ENCODE assay signal across 8 cellular contexts in the genomic region with DNA sequence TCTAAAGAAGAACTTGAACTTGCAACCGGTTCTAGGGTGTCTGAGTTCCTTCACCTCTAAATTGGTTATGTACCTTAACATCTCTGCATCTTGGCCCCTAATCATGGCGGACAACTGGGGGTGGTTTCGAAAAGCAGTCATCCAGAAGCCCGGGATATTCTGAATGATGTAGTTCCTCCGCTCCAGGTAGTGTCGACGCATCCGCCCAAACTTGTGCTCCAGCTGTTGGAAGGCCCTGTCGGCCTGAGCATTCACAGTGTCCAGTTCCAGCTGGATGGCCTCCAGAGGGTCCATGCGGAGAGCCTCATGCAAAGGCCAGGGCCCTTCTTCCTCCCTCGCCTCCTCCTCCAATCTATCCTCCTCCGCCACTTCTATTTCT. TPM values are rescaled to one million over a fixed set of nuclear protein-coding genes. Genes with fewer than 3 reads are reported as not detected.
DNase-seq lines count a peak whose midpoint lies in the region; ATAC-seq and TF ChIP-seq lines count a peak whose summit lies in the region.

No MANE protein-coding gene starts in this region.

- H3K36me3 Mint-ChIP-seq in CD8-positive, alpha-beta memory T cell, result peaks cover 22 to 54% (median 27%) of the 10 kb centered on the region in 3 donors
- peaks cover 51% of the 10 kb centered on the region for H3K36me3 Mint-ChIP-seq in activated T-helper 2 cell treated with anti-CD3 and anti-CD28 coated beads, Interferon-gamma antibody, Interleukin-2, Interleukin-4, amounts not matched to agents 10 μg/mL and 5 μg/mL and 100 μg/mL, durations not matched to agents 14 hours and 24 hours and 36 hours (ENCODE audit: low read depth)

- no peaks in the 10 kb centered on the region for H3K27me3 Mint-ChIP-seq in CD8-positive, alpha-beta memory T cell
- H3K27me3 Mint-ChIP-seq in activated T-helper 2 cell treated with anti-CD3 and anti-CD28 coated beads, Interferon-gamma antibody, Interleukin-2, Interleukin-4, amounts not matched to agents 10 μg/mL and 5 μg/mL and 100 μg/mL, durations not matched to agents 14 hours and 24 hours and 36 hours (ENCODE audit: low read depth), result peaks cover 3% of the 10 kb centered on the region

- TF ChIP-seq CTCF in right atrium auricular region (IDR thresholded peaks at IDR 0.05) (no peak), gastrocnemius medialis (IDR thresholded peaks at IDR 0.05 in 4 of 5, conservative IDR thresholded peaks at IDR 0.05 in 1 of 5) (no peak)

- peak overlapping the region; percentile 90 for H3K4me3 ChIP-seq in CD8-positive, alpha-beta memory T cell (ENCODE audit: low read length)
- H3K4me3 ChIP-seq in right atrium auricular region, result peak overlapping the region; percentile 70 to 91
- H3K4me3 ChIP-seq in gastrocnemius medialis, result peak overlapping the region; percentile 69 to 99 (median 86)

- H3K9me3 ChIP-seq in CD8-positive, alpha-beta memory T cell (ENCODE audit: low read length), result no peaks in the 10 kb centered on the region
- H3K9me3 ChIP-seq in right atrium auricular region (no peaks in the 10 kb centered on the region), gastrocnemius medialis (no peaks in the 10 kb centered on the region)

- H3K27me3 ChIP-seq in CD8-positive, alpha-beta memory T cell (ENCODE audit: insufficient read depth, low read length, poor library complexity, severe bottlenecking), result no peaks in the 10 kb centered on the region
- H3K27me3 ChIP-seq in right atrium auricular region (no peaks in the 10 kb centered on the region), gastrocnemius medialis (no peaks in the 10 kb centered on the region)

- CTCF ChIA-PET in CD8-positive, alpha-beta memory T cell (lab: Charles Lee), result interaction anchor here (1.3 to 4.2 kb wide), 6 partner anchors 9 to 293 kb away, joined by 4 to 29 read pairs (median 5); a partner anchor contains a TSS

- H3K4me1 ChIP-seq in CD8-positive, alpha-beta memory T cell (ENCODE audit: insufficient read depth, low read length), result peaks cover 62% of the 10 kb centered on the region
- H3K4me1 ChIP-seq in right atrium auricular region (peaks cover 0 to 60% of the 10 kb centered on the region in 2 donors), gastrocnemius medialis (peaks cover 54 to 66% of the 10 kb centered on the region in 2 donors)

- peak; percentile 4 for ATAC-seq in HG03095 (IDR thresholded peaks at IDR 0.05; ENCODE audit: unreplicated experiment)
- peak; percentile 24 to 34 for ATAC-seq in gastrocnemius medialis
- no peak for ATAC-seq in GM18511 (IDR thresholded peaks at IDR 0.05; ENCODE audit: unreplicated experiment)

- peaks cover 52 to 71% (median 65%) of the 10 kb centered on the region in 3 donors for H3K4me1 Mint-ChIP-seq in CD8-positive, alpha-beta memory T cell
- H3K4me1 Mint-ChIP-seq in activated T-helper 2 cell treated with anti-CD3 and anti-CD28 coated beads, Interferon-gamma antibody, Interleukin-2, Interleukin-4, amounts not matched to agents 10 μg/mL and 5 μg/mL and 100 μg/mL, durations not matched to agents 14 hours and 24 hours and 36 hours (ENCODE audit: low read depth), result peaks cover 51% of the 10 kb centered on the region

- POLR2A ChIA-PET in CD8-positive, alpha-beta memory T cell (lab: Charles Lee), result interaction anchor here (0.7 to 3.5 kb wide), 10 partner anchors 9 to 402 kb away, joined by 3 to 39 read pairs (median 10); a partner anchor contains a TSS

- no peak for TF ChIP-seq POLR2A in gastrocnemius medialis (IDR thresholded peaks at IDR 0.05)

- in situ Hi-C loops in gastrocnemius medialis (cut with MboI; ENCODE audit: low sequenced_read_pairs in 4 of 4), result loop anchor here in 3 of 4 donors (10.0 to 25.0 kb wide), 2 partner anchors 256 to 258 kb away; a partner anchor contains a TSS

- peak overlapping the region; percentile 100 for H3K27ac ChIP-seq in CD8-positive, alpha-beta memory T cell (ENCODE audit: low read depth, low read length)
- H3K27ac ChIP-seq in right atrium auricular region, result peak overlapping the region; percentile 98 to 100
- H3K27ac ChIP-seq in gastrocnemius medialis, result peak overlapping the region; percentile 90 to 99 (median 96)

- intact Hi-C loops in activated T-helper 2 cell treated with anti-CD3 and anti-CD28 coated beads, Interferon-gamma antibody, Interleukin-2, Interleukin-4, amounts not matched to agents 10 μg/mL and 5 μg/mL and 100 μg/mL, durations not matched to agents 14 hours and 24 hours and 36 hours (cut with micrococcal nuclease), result loop anchor here (1.0 to 5.0 kb wide), 3 partner anchors 25 to 292 kb away; a partner anchor contains a TSS
- intact Hi-C loops in gastrocnemius medialis (cut with DNase I; ENCODE audit: low total_unique reads), result loop anchor here (1.0 kb wide), 2 partner anchors 25 to 179 kb away; a partner anchor contains a TSS

- H3K4me3 Mint-ChIP-seq in CD8-positive, alpha-beta memory T cell, result peak overlapping the region; percentile 91 to 99 (median 98)
- peak overlapping the region; percentile 97 for H3K4me3 Mint-ChIP-seq in activated T-helper 2 cell treated with anti-CD3 and anti-CD28 coated beads, Interferon-gamma antibody, Interleukin-2, Interleukin-4, amounts not matched to agents 10 μg/mL and 5 μg/mL and 100 μg/mL, durations not matched to agents 14 hours and 24 hours and 36 hours (ENCODE audit: low read depth)

- H3K27ac Mint-ChIP-seq in CD8-positive, alpha-beta memory T cell, result peak overlapping the region; percentile 98 to 100 (median 100)
- H3K27ac Mint-ChIP-seq in activated T-helper 2 cell treated with anti-CD3 and anti-CD28 coated beads, Interferon-gamma antibody, Interleukin-2, Interleukin-4, amounts not matched to agents 10 μg/mL and 5 μg/mL and 100 μg/mL, durations not matched to agents 14 hours and 24 hours and 36 hours, result peak overlapping the region; percentile 97

- DNase-seq in CD8-positive, alpha-beta memory T cell, result peak in 1 of 5 donors; percentile 31
- DNase-seq in activated T-helper 2 cell treated with anti-CD3 and anti-CD28 coated beads, Interferon-gamma antibody, Interleukin-2, Interleukin-4, amounts not matched to agents 10 μg/mL and 5 μg/mL and 100 μg/mL, durations not matched to agents 14 hours and 24 hours and 36 hours (ENCODE audit: low spot score), result no peak
- DNase-seq in right atrium auricular region (ENCODE audit: low spot score) (no peak), gastrocnemius medialis (peak; percentile 36 to 50), GDM1 (lab: John Stamatoyannopoulos, UW) (no peak), SIG-M5 treated with dmso at 0.1 percent for 504 hours (lab: John Stamatoyannopoulos, UW; ENCODE audit: unreplicated experiment) (no peak)

- H3K36me3 ChIP-seq in CD8-positive, alpha-beta memory T cell (ENCODE audit: insufficient read depth, low read length), result peaks cover 16% of the 10 kb centered on the region
- peaks cover 6% of the 10 kb centered on the region for H3K36me3 ChIP-seq in right atrium auricular region
- peaks cover 0 to 13% of the 10 kb centered on the region in 2 donors for H3K36me3 ChIP-seq in gastrocnemius medialis

- peaks cover 0 to 2% (median 0%) of the 10 kb centered on the region in 5 donors for H3K9me3 Mint-ChIP-seq in CD8-positive, alpha-beta memory T cell
- no peaks in the 10 kb centered on the region for H3K9me3 Mint-ChIP-seq in activated T-helper 2 cell treated with anti-CD3 and anti-CD28 coated beads, Interferon-gamma antibody, Interleukin-2, Interleukin-4, amounts not matched to agents 10 μg/mL and 5 μg/mL and 100 μg/mL, durations not matched to agents 14 hours and 24 hours and 36 hours

RNA-seq across cellular contexts. Expression of a gene that starts 0.9 kb away (rescaled TPM):
- 10 to 100 TPM; 56.6 to 57.4 TPM for total RNA-seq in CD8-positive, alpha-beta memory T cell
- 50.5 TPM for polyA plus RNA-seq in CD8-positive, alpha-beta memory T cell
- 41.1 and 42.3 TPM in 2 replicates for total RNA-seq in activated T-helper 2 cell treated with anti-CD3 and anti-CD28 coated beads, Interferon-gamma antibody, Interleukin-2, Interleukin-4, amounts not matched to agents 10 μg/mL and 5 μg/mL and 100 μg/mL, durations not matched to agents 14 hours and 24 hours and 36 hours
- total RNA-seq in right atrium auricular region (10 to 100 TPM; 79.3 to 87.5 TPM), gastrocnemius medialis (100 to 1,000 TPM in 1 of 4 donors, 10 to 100 TPM in 3; 74.2 to 160 (median 81.2) TPM)

RNA-seq across cellular contexts. Expression of a gene that starts 25.0 kb away (rescaled TPM):
- 10 to 100 TPM; 19.3 to 19.9 TPM for total RNA-seq in CD8-positive, alpha-beta memory T cell
- polyA plus RNA-seq in CD8-positive, alpha-beta memory T cell, result 9.4 TPM
- total RNA-seq in activated T-helper 2 cell treated with anti-CD3 and anti-CD28 coated beads, Interferon-gamma antibody, Interleukin-2, Interleukin-4, amounts not matched to agents 10 μg/mL and 5 μg/mL and 100 μg/mL, durations not matched to agents 14 hours and 24 hours and 36 hours, result 17.5 and 18.0 TPM in 2 replicates
- total RNA-seq in right atrium auricular region, result 10 to 100 TPM; 29.2 to 34.5 TPM
- total RNA-seq in gastrocnemius medialis, result 1 to 10 TPM; 2.8 to 4.8 (median 3.8) TPM

Comparison
In these comparisons a context has a peak if more than half of its experiments do, and no peak if none do; other contexts are left out.
1. DNase-seq: peak in gastrocnemius medialis (2 of 2); none in activated T-helper 2 cell treated with anti-CD3 and anti-CD28 coated beads, Interferon-gamma antibody, Interleukin-2, Interleukin-4, amounts not matched to agents 10 μg/mL and 5 μg/mL and 100 μg/mL, durations not matched to agents 14 hours and 24 hours and 36 hours (single experiment), right atrium auricular region (single experiment), GDM1 (single experiment) and SIG-M5 treated with dmso at 0.1 percent for 504 hours (single experiment).
2. Peak in every context shown above with its lines, with median percentiles within 50 percentile points of each other: H3K27ac ChIP-seq and H3K4me3 ChIP-seq.